In genomic region chr18:29652797-29653196, GRCh38 we compare ENCODE assay signal across 13 cellular contexts.
A peak's percentile ranks its signal among the peaks of the same experiment; 100 is the strongest.
DNase-seq lines count a peak whose midpoint lies in the region; ATAC-seq lines count a peak whose summit lies in the region.
"Had no signal": no experiment of that assay in that cellular context is flagged by ENCODE, and none has a peak within 500 bp of the region (broad histone marks: within the 10 kb centered on the region; RNA-seq: fewer than 3 reads in every experiment).

No MANE protein-coding gene starts in this region.

- ATAC-seq in HG02678 (IDR thresholded peaks at IDR 0.05; ENCODE audit: unreplicated experiment) = no peak
- ATAC-seq: A549 had no signal

- DNase-seq in Daoy (ENCODE audit: low read depth) = peak; percentile 17
- DNase-seq in HT1080 (ENCODE audit: low read depth) = peak; percentile 13
- peak; percentile 7 for DNase-seq in UCSD-AML1 (lab: John Stamatoyannopoulos, UW; ENCODE audit: unreplicated experiment)
- DNase-seq in islet precursor cell = peak; percentile 70
- DNase-seq in putamen (ENCODE audit: low spot score) = no peak
- DNase-seq in stimulated activated CD4-positive, alpha-beta T cell treated with anti-CD3 and anti-CD28 coated beads, Interleukin-2, amount 100 ng/mL, for 48 hours = no peak
- DNase-seq: Caco-2, NCI-H1436 treated with DMSO at 0.1 percent for 48 hours, NCI-H2081, NCI-H2227 treated with DMSO at 0.1 percent for 48 hours, NCI-H526 treated with DMSO at 0.1 percent for 48 hours had no signal

Comparison
In these comparisons a context has a peak if more than half of its experiments do, and no peak if none do; other contexts are left out.
1. DNase-seq: peak in Daoy (single experiment), HT1080 (single experiment), UCSD-AML1 (single experiment) and islet precursor cell (single experiment); none in putamen (single experiment) and stimulated activated CD4-positive, alpha-beta T cell treated with anti-CD3 and anti-CD28 coated beads, Interleukin-2, amount 100 ng/mL, for 48 hours (0 of 2).